3 cellular contexts compared by ENCODE assay signal in genomic region chr2:23460983-23461382, GRCh38.
"Had no signal": no experiment of that assay in that cellular context is flagged by ENCODE, and none has a peak within 500 bp of the region (broad histone marks: within the 10 kb centered on the region; RNA-seq: fewer than 3 reads in every experiment).

No MANE protein-coding gene starts in this region.

- H3K4me2 ChIP-seq: GM23338 had no signal

- H2AFZ ChIP-seq: GM23338 had no signal

- DNase-seq: H9 had no signal

- H3K27ac ChIP-seq: HL-60 had no signal

- H3K4me3 ChIP-seq: GM23338 had no signal
